8 cellular contexts compared by ENCODE assay signal in the genomic region with DNA sequence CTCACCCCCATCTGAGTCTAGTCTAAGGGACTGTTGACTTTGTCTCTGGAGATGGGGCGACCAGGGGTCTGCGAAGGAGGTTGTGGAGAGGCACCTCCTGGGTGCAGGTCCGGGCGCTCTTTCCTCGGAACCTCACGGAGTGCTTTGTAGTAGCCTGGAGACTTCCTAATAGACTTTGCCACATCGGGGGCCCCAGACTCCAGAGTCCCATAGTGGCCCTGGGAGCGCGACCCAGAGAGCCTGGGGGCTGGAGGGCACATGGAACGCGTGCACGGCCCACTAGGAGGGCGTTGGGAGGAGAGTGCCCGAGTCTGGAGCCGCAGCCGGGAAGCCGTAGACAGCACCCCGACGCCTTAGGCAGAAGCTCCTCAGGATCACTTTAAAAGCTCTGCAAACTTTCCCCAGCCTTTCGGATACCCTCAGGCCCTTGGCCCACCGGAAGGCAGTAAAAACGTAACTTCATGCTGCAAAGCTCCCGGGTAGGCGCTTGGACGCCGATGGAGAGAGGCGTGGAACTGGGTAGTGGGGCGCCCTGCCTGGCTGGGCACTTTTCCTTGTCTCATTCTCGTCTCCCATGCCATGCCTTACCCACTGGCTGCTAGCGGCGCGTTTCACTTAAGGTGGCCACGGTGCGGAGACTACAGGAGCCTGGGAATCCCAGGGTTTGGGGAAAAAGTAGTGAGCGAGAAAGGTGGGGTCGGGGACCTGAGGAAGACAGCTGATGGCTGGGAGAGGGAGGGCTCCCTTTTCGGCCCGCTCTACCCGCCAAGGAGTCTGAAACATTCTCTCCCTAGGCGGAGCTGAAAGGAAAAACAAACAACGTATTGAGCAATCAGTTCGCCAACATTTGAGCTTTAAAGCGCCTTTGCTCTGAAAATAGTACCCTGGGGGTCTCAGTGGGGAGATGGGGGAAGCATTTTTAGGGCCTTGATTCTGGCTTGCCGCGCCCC.
DNase-seq lines count a peak whose midpoint lies in the region; ATAC-seq lines count a peak whose summit lies in the region.

No MANE protein-coding gene starts in this region.

- peaks cover 61% of the 10 kb centered on the region for H3K4me1 ChIP-seq in neuron (ENCODE audit: insufficient read depth, low read length)

- peak overlapping the region; percentile 60 for H3K4me3 ChIP-seq in neuron (ENCODE audit: low read length)

- peaks cover under 1% of the 10 kb centered on the region for H3K9me3 ChIP-seq in neuron (ENCODE audit: low read length)

- peaks cover 6% of the 10 kb centered on the region for H3K36me3 ChIP-seq in neuron (ENCODE audit: insufficient read depth, low read length)

- peak; percentile 49 for DNase-seq in AG08396 (ENCODE audit: low spot score)
- DNase-seq in NCI-H460 (ENCODE audit: extremely low read depth, low read depth) = peak; percentile 14
- DNase-seq in fibroblast of gingiva (ENCODE audit: low read depth) = peak; percentile 21
- no peak for DNase-seq in COR-L47 (lab: John Stamatoyannopoulos, UW)
- DNase-seq in NOMO-1 treated with dmso at 0.1 percent for 144 hours (lab: John Stamatoyannopoulos, UW; ENCODE audit: unreplicated experiment) = no peak
- DNase-seq in NAMALWA (ENCODE audit: low spot score) = no peak

- no peak for ATAC-seq in GM18868 (IDR thresholded peaks at IDR 0.05; ENCODE audit: unreplicated experiment)

- H2AFZ ChIP-seq in neuron (ENCODE audit: low read depth, low read length) = no peak overlapping the region

- peaks cover 43% of the 10 kb centered on the region for H3K27me3 ChIP-seq in neuron (ENCODE audit: insufficient read depth, low read length)

Comparison
In these comparisons a context has a peak if more than half of its experiments do, and no peak if none do; other contexts are left out.
1. DNase-seq: peak in AG08396 (single experiment), NCI-H460 (single experiment) and fibroblast of gingiva (single experiment); none in COR-L47 (single experiment), NOMO-1 treated with dmso at 0.1 percent for 144 hours (single experiment) and NAMALWA (single experiment).